In genomic region chr1:196178083-196178635, GRCh38 we compare ENCODE assay signal across 27 cellular contexts.
DNase-seq lines count a peak whose midpoint lies in the region; ATAC-seq and TF ChIP-seq lines count a peak whose summit lies in the region.
"Had no signal": no experiment of that assay in that cellular context is flagged by ENCODE, and none has a peak within 500 bp of the region (broad histone marks: within the 10 kb centered on the region; RNA-seq: fewer than 3 reads in every experiment).

No MANE protein-coding gene starts in this region.

- no peak for TF ChIP-seq CTCF in astrocyte of the spinal cord (IDR thresholded peaks at IDR 0.05; ENCODE audit: low read depth, low read length)

- ATAC-seq in HG02981 (IDR thresholded peaks at IDR 0.05; ENCODE audit: unreplicated experiment): no peak
- ATAC-seq: activated T-cell treated with anti-CD3 and anti-CD28 coated beads, Interleukin-2, amount 50 U/mL, for 72 hours; GM23338; left lung; Panc1; psoas muscle; WTC11 had no signal

- in situ Hi-C loops in Caki2 (cut with HindIII; ENCODE audit: low pct_unique_long_range_greater_than_20kb, low sequenced_read_pairs): no loop called here
- in situ Hi-C loops in astrocyte of the spinal cord (cut with HindIII; ENCODE audit: low sequenced_read_pairs): no loop called here

- no peak overlapping the region for H3K4me3 ChIP-seq in astrocyte of the spinal cord (ENCODE audit: low read depth, low read length)
- H3K4me3 ChIP-seq: GM23338, left lung, psoas muscle, vagina had no signal

- DNase-seq in Caki2 (ENCODE audit: low read depth) (peak; percentile 12), HT-29 (ENCODE audit: low spot score) (peak; percentile 53), astrocyte of the spinal cord (ENCODE audit: low read depth, low spot score) (peak; percentile 3), foreskin melanocyte (peak; percentile 7), COR-L47 (lab: John Stamatoyannopoulos, UW) (no peak), NCI-H1694 treated with DMSO at 0.1 percent for 48 hours (lab: John Stamatoyannopoulos, UW) (no peak), NCI-H1436 (lab: John Stamatoyannopoulos, UW) (no peak)
- DNase-seq: activated CD4-positive, alpha-beta T cell treated with anti-CD3 and anti-CD28 coated beads, Interleukin-2, amount 10 ng/mL, durations not matched to agents 7 days and 5 days; activated naive CD4-positive, alpha-beta T cell; activated T-cell treated with anti-CD3 and anti-CD28 coated beads, Interleukin-2, amount 50 U/mL, for 72 hours; CD4-positive, alpha-beta memory T cell; effector CD8-positive, alpha-beta T cell; HFFc6; hypothalamus; immature natural killer cell; left lung; naive B cell; NCI-H1105 treated with DMSO at 0.1 percent for 48 hours; NCI-H446 treated with DMSO at 0.1 percent for 48 hours; NK-92 treated with Interleukin-12 subunit alpha and Interleukin-12 subunit beta, amount 100 ng/mL, for 24 hours; psoas muscle; stimulated activated naive CD4-positive, alpha-beta T cell had no signal

Comparison
In these comparisons a context has a peak if more than half of its experiments do, and no peak if none do; other contexts are left out.
1. DNase-seq: peak in Caki2 (single experiment), HT-29 (single experiment), astrocyte of the spinal cord (single experiment) and foreskin melanocyte (single experiment); none in COR-L47 (single experiment), NCI-H1694 treated with DMSO at 0.1 percent for 48 hours (single experiment) and NCI-H1436 (single experiment).